Comparison of ENCODE assay signal across 18 cellular contexts in genomic region chr14:62039871-62040270, GRCh38.
DNase-seq lines count a peak whose midpoint lies in the region; ATAC-seq, FAIRE-seq and TF ChIP-seq lines count a peak whose summit lies in the region.
"Had no signal": no experiment of that assay in that cellular context is flagged by ENCODE, and none has a peak within 500 bp of the region (broad histone marks: within the 10 kb centered on the region; RNA-seq: fewer than 3 reads in every experiment).

No MANE protein-coding gene starts in this region.

- H3K27me3 ChIP-seq in GM12878 (replicated peaks in 1 of 2; ENCODE audit: control insufficient read depth in 2 of 2, insufficient read depth in 2 of 2, low read length in 1 of 2) = no peaks in the 10 kb centered on the region
- H3K27me3 ChIP-seq in HAP-1 (ENCODE audit: low read depth) = no peaks in the 10 kb centered on the region
- H3K27me3 ChIP-seq: left lung had no signal

- H3K79me2 ChIP-seq in GM12878 (ENCODE audit: control insufficient read depth, insufficient read depth, low read length) = no peaks in the 10 kb centered on the region

- no peak for TF ChIP-seq POLR2A in GM12891 (IDR thresholded peaks at IDR 0.05; ENCODE audit: low read depth, low read length)
- no peak for TF ChIP-seq POLR2A in GM12878 (IDR thresholded peaks at IDR 0.05; ENCODE audit: low read depth, low read length)

- H3K36me3 ChIP-seq in GM12878 (ENCODE audit: control insufficient read depth in 2 of 2, insufficient read depth in 2 of 2, low read length in 1 of 2) = no peaks in the 10 kb centered on the region
- H3K36me3 ChIP-seq in HAP-1 (replicated peaks) = no peaks in the 10 kb centered on the region
- H3K36me3 ChIP-seq: left lung had no signal

- POLR2A ChIA-PET in GM12878 (lab: Charles Lee) = interaction anchor here (0.6 kb wide), 1 partner anchor 14 kb away, joined by 3 read pairs; no protein-coding TSS in a partner anchor

- no peak for TF ChIP-seq CTCF in GM12878 (IDR thresholded peaks at IDR 0.05 in 2 of 3, conservative IDR thresholded peaks at IDR 0.05 in 1 of 3; ENCODE audit: control insufficient read depth in 2 of 3, extremely low read depth in 1 of 3, insufficient read depth in 1 of 3, low read depth in 3 of 3, low read length in 3 of 3)

- CTCF ChIA-PET in GM12878 (lab: Yijun Ruan, JAX) = interaction anchor here (1.5 kb wide), 1 partner anchor 9 kb away, joined by 5 read pairs; no protein-coding TSS in a partner anchor

- BruUV-seq in GM12878 (replicated peaks; lab: Mats Ljungman, UMichigan) = no TSS peak

- 0% methylated on average over 2 of the region's 2 CpGs for WGBS in GM12878 (ENCODE audit: insufficient coverage, insufficient replicate concordance, low lambda C conversion rate, missing lambda C conversion rate)

- H3K4me2 ChIP-seq in GM12878 (ENCODE audit: control insufficient read depth, insufficient read depth) = no peak overlapping the region

- H3K4me3 ChIP-seq in GM12878 (no peak overlapping the region), HAP-1 (no peak overlapping the region)
- H3K4me3 ChIP-seq: left lung had no signal

- H4K20me1 ChIP-seq in GM12878 (ENCODE audit: control insufficient read depth, insufficient read depth) = no peaks in the 10 kb centered on the region

- H3K9me3 ChIP-seq in GM12878 (replicated peaks; ENCODE audit: control insufficient read depth, insufficient read depth, low read length) (no peaks in the 10 kb centered on the region), HAP-1 (no peaks in the 10 kb centered on the region)

- DNase-seq in GM12891 (ENCODE audit: insufficient read length, low spot score) (no peak), GM12878 (ENCODE audit: low read depth, low spot score) (no peak), HAP-1 (ENCODE audit: low spot score in 2 of 2) (no peak), NCI-H1048 (lab: John Stamatoyannopoulos, UW) (no peak)
- no peak for DNase-seq in stimulated activated CD4-positive, alpha-beta T cell treated with anti-CD3 and anti-CD28 coated beads, Interleukin-12 subunit alpha, Interleukin-12 subunit beta, amount 100 ng/mL, for 4 hours
- DNase-seq: activated CD8-positive, alpha-beta memory T cell treated with anti-CD3 and anti-CD28 coated beads, Interleukin-2, amount 10 ng/mL, durations not matched to agents 7 days and 5 days; activated gamma-delta T cell treated with Interleukin-2 at 50 U/mL for 16 hours; anterior cingulate cortex; foreskin keratinocyte; GOT3; left lung; NCI-H187 treated with DMSO at 0.1 percent for 48 hours; NCI-H526 treated with DMSO at 0.1 percent for 48 hours had no signal

- RAD21 ChIA-PET in GM12878 (lab: Charles Lee; ENCODE audit: unreplicated experiment) = interaction anchor here (1.1 kb wide), 1 partner anchor 38 kb away, joined by 4 read pairs; no protein-coding TSS in a partner anchor

- FAIRE-seq in GM12891 (lab: Jason Lieb, UNC) = peak; percentile 48
- FAIRE-seq in GM12878 (lab: Jason Lieb, UNC) = no peak

- H3K4me1 ChIP-seq in GM12878 (ENCODE audit: control insufficient read depth, insufficient read depth, low read length) (no peaks in the 10 kb centered on the region), HAP-1 (no peaks in the 10 kb centered on the region)
- H3K4me1 ChIP-seq: foreskin keratinocyte, left lung had no signal

- SMC1A ChIA-PET in GM12878 (lab: Charles Lee; ENCODE audit: uncharacterized antibody, unreplicated experiment) = interaction anchor here (0.5 to 2.1 kb wide), 3 partner anchors 8 to 219 kb away, joined by 3 to 10 read pairs (median 7); no protein-coding TSS in a partner anchor

- TF ChIP-seq EP300 in GM12878 (IDR thresholded peaks at IDR 0.05; ENCODE audit: borderline replicate concordance in 1 of 2, control insufficient read depth in 1 of 2, low read depth in 2 of 2, low read length in 2 of 2) = no peak

- in situ Hi-C loops in GM12878 (cut with MboI) (no loop called here), HAP-1 (cut with MboI; ENCODE audit: low sequenced_read_pairs) (no loop called here)

- ATAC-seq in GM21390 (IDR thresholded peaks at IDR 0.05; ENCODE audit: unreplicated experiment) (peak; percentile 75), HG03095 (IDR thresholded peaks at IDR 0.05; ENCODE audit: unreplicated experiment) (peak; percentile 70), GM12878 (peak; percentile 74), GM19397 (IDR thresholded peaks at IDR 0.05; ENCODE audit: unreplicated experiment) (no peak)
- ATAC-seq: activated CD8-positive, alpha-beta memory T cell treated with anti-CD3 and anti-CD28 coated beads, Interleukin-2, amount 10 ng/mL, durations not matched to agents 7 days and 5 days; foreskin keratinocyte; left lung; Panc1 had no signal

- intact Hi-C loops in GM12878 (cut with micrococcal nuclease; ENCODE audit: unreplicated experiment) = no loop called here

- H3K9ac ChIP-seq in GM12878 (ENCODE audit: control insufficient read depth, insufficient read depth, low read length) = no peak overlapping the region

- no peak overlapping the region; the same call in 1 of the 2 replicates for H3K27ac ChIP-seq in GM12878 (ENCODE audit: control insufficient read depth, insufficient read depth)
- H3K27ac ChIP-seq: foreskin keratinocyte, left lung, VCaP had no signal

- TF ChIP-seq RAD21 in GM12878 (IDR thresholded peaks at IDR 0.05; ENCODE audit: insufficient read depth, low read depth, low read length) = no peak

- H2AFZ ChIP-seq in GM12878 (ENCODE audit: control insufficient read depth, low read depth, low read length) = no peak overlapping the region

TF ChIP-seq in GM12891, 5 proteins besides CTCF, POLR2A, EP300 and RAD21:
- TF ChIP-seq PAX5 (IDR thresholded peaks at IDR 0.05; ENCODE audit: insufficient read depth, low read length, severe bottlenecking) = no peak
- no peak for TF ChIP-seq TAF1 (IDR thresholded peaks at IDR 0.05; ENCODE audit: low read depth, low read length)
- peak; percentile 25; the same call in 1 of the 2 replicates for TF ChIP-seq SPI1 (IDR thresholded peaks at IDR 0.05; ENCODE audit: low read depth, low read length)
- TF ChIP-seq POLR2AphosphoS5 (IDR thresholded peaks at IDR 0.05; ENCODE audit: low read depth, low read length) = no peak

TF ChIP-seq in GM12878, 131 proteins besides CTCF, POLR2A, EP300 and RAD21:
- peak; percentile 52; the same call in 1 of the 2 replicates for TF ChIP-seq ZNF384 (IDR thresholded peaks at IDR 0.05; ENCODE audit: borderline replicate concordance, low read depth, low read length)
- TF ChIP-seq IRF4 (IDR thresholded peaks at IDR 0.05; ENCODE audit: low read depth, low read length) = no peak
- TF ChIP-seq IKZF1 (conservative IDR thresholded peaks at IDR 0.05) = peak; percentile 34; the same call in 1 of the 2 replicates
